In genomic region chr16:589658-590159, GRCh38 we compare ENCODE assay signal across 8 cellular contexts. TPM values are rescaled to one million over a fixed set of nuclear protein-coding genes. Genes with fewer than 3 reads are reported as not detected.
DNase-seq lines count a peak whose midpoint lies in the region; ATAC-seq and TF ChIP-seq lines count a peak whose summit lies in the region.

RAB40C (plus strand) TSS chr16:590066; CDS start chr16:590292, 226 bp downstream.

- TF ChIP-seq CTCF in KMS-11 (conservative IDR thresholded peaks at IDR 0.05; ENCODE audit: low read depth, low read length) (no peak), Panc1 (IDR thresholded peaks at IDR 0.05) (no peak)

- H3K9ac ChIP-seq in KMS-11: peak within 1 kb of the TSS; percentile 94

- intact Hi-C loops in Panc1 (cut with micrococcal nuclease; ENCODE audit: unreplicated experiment): no loop called here

- H2AFZ ChIP-seq in KMS-11 (ENCODE audit: low read depth): peak within 1 kb of the TSS; percentile 92

- peak; percentile 75 for ATAC-seq in GM21786 (IDR thresholded peaks at IDR 0.05; ENCODE audit: unreplicated experiment)
- ATAC-seq in Panc1: peak; percentile 86
- peak; percentile 83 for ATAC-seq in esophagus mucosa

- H4K20me1 ChIP-seq in KMS-11 (ENCODE audit: insufficient read depth): no peaks in the 10 kb centered on the region

- H3K79me2 ChIP-seq in KMS-11 (ENCODE audit: insufficient read depth, low read depth): peaks cover 47% of the 10 kb centered on the region

- peaks cover 22% of the 10 kb centered on the region for H3K4me1 ChIP-seq in KMS-11 (ENCODE audit: low read depth, poor library complexity, severe bottlenecking)
- peaks cover 47% of the 10 kb centered on the region for H3K4me1 ChIP-seq in Panc1 (ENCODE audit: control insufficient read depth, insufficient read depth, low read length)
- H3K4me1 ChIP-seq in muscle layer of duodenum (ENCODE audit: control insufficient read depth in 1 of 2, insufficient read depth in 2 of 2, low read length in 2 of 2): peaks cover 18 to 39% of the 10 kb centered on the region in 2 donors

- H3K27ac ChIP-seq in KMS-11: peak within 1 kb of the TSS; percentile 94
- H3K27ac ChIP-seq in Panc1 (ENCODE audit: low read length): peak within 1 kb of the TSS; percentile 90
- H3K27ac ChIP-seq in muscle layer of duodenum (ENCODE audit: low read length): peak within 1 kb of the TSS; percentile 85

- no peak within 1 kb of the TSS for H3K4me3 ChIP-seq in KMS-11 (IDR thresholded peaks at IDR 0.05; ENCODE audit: insufficient read depth, low read depth, low read length)
- H3K4me3 ChIP-seq in Panc1 (ENCODE audit: low read depth in 2 of 2, low read length in 2 of 2): peak within 1 kb of the TSS; percentile 78 to 79
- H3K4me3 ChIP-seq in muscle layer of duodenum (ENCODE audit: low read depth in 1 of 2, low read length in 2 of 2): peak within 1 kb of the TSS; percentile 76 to 92

- CTCF ChIA-PET in Panc1 (lab: Charles Lee): interaction anchor here (1.0 kb wide), 1 partner anchor 21 kb away, joined by 3 read pairs; no protein-coding TSS in a partner anchor

- BruUV-seq in Panc1 (replicated peaks; lab: Mats Ljungman, UMichigan): no TSS peak

- POLR2A ChIA-PET in Panc1 (lab: Charles Lee): no interaction called here

- in situ Hi-C loops in Panc1 (cut with HindIII; ENCODE audit: low pct_unique_long_range_greater_than_20kb, low sequenced_read_pairs): no loop called here

- no peaks in the 10 kb centered on the region; the same call in 1 of the 2 replicates for H3K27me3 ChIP-seq in KMS-11 (ENCODE audit: insufficient read depth, low read depth)
- no peaks in the 10 kb centered on the region for H3K27me3 ChIP-seq in Panc1 (ENCODE audit: control insufficient read depth, insufficient read depth, low read length)
- peaks cover 5% of the 10 kb centered on the region for H3K27me3 ChIP-seq in muscle layer of duodenum (ENCODE audit: low read depth, low read length)

- H3K36me3 ChIP-seq in KMS-11 (ENCODE audit: insufficient read depth) (no peaks in the 10 kb centered on the region), Panc1 (ENCODE audit: control insufficient read depth, insufficient read depth, low read length) (no peaks in the 10 kb centered on the region), muscle layer of duodenum (ENCODE audit: control insufficient read depth in 1 of 2, insufficient read depth in 2 of 2, low read length in 2 of 2) (no peaks in the 10 kb centered on the region)

- peak within 1 kb of the TSS; percentile 95 for H3K4me2 ChIP-seq in KMS-11

- H3K9me3 ChIP-seq in Panc1 (ENCODE audit: control insufficient read depth, insufficient read depth, low read depth, low read length): no peaks in the 10 kb centered on the region
- H3K9me3 ChIP-seq in muscle layer of duodenum (ENCODE audit: control insufficient read depth in 1 of 2, low read length in 2 of 2): no peaks in the 10 kb centered on the region

- peak; percentile 91 for DNase-seq in DMS79 treated with DMSO at 0.1 percent for 48 hours (lab: John Stamatoyannopoulos, UW)
- DNase-seq in Panc1 (ENCODE audit: low read depth, low spot score): peak; percentile 75
- DNase-seq in activated T-cell treated with anti-CD3 and anti-CD28 coated beads, Interleukin-2, amount 50 U/mL, for 48 hours: peak; percentile 99
- peak; percentile 97 for DNase-seq in stimulated activated CD8-positive, alpha-beta memory T cell treated with anti-CD3 and anti-CD28 coated beads, Interleukin-7, amount 100 ng/mL, for 24 hours (ENCODE audit: low read depth)

RNA-seq across cellular contexts. Expression of gene RAB40C, which starts in this region (rescaled TPM):
- total RNA-seq in Panc1 (2021; ENCODE audit: unreplicated experiment) (30.7 TPM), esophagus mucosa (15.5 TPM)
- polyA plus RNA-seq in Panc1 (2012; ENCODE audit: insufficient read length): 44.4 TPM
